Comparison of ENCODE assay signal across 1 cellular context in genomic region chr17:5486206-5487124, GRCh38.
TF ChIP-seq lines count a peak whose summit lies in the region.

TSS of gene MIS12 (plus strand) at chr17:5486566. CDS start at chr17:5488863, 2,297 bp downstream.

TF ChIP-seq in HepG2, 621 proteins besides CTCF, POLR2A, EP300 and RAD21 (continued from another document and continues in another):
- TF ChIP-seq, protein P1, sequence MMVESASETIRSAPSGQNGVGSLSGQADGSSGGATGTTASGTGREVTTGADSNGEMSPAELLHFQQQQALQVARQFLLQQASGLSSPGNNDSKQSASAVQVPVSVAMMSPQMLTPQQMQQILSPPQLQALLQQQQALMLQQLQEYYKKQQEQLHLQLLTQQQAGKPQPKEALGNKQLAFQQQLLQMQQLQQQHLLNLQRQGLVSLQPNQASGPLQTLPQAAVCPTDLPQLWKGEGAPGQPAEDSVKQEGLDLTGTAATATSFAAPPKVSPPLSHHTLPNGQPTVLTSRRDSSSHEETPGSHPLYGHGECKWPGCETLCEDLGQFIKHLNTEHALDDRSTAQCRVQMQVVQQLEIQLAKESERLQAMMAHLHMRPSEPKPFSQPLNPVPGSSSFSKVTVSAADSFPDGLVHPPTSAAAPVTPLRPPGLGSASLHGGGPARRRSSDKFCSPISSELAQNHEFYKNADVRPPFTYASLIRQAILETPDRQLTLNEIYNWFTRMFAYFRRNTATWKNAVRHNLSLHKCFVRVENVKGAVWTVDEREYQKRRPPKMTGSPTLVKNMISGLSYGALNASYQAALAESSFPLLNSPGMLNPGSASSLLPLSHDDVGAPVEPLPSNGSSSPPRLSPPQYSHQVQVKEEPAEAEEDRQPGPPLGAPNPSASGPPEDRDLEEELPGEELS (CRISPR knock-in tag; IDR thresholded peaks at IDR 0.05) = no peak
- TF ChIP-seq, protein P2, sequence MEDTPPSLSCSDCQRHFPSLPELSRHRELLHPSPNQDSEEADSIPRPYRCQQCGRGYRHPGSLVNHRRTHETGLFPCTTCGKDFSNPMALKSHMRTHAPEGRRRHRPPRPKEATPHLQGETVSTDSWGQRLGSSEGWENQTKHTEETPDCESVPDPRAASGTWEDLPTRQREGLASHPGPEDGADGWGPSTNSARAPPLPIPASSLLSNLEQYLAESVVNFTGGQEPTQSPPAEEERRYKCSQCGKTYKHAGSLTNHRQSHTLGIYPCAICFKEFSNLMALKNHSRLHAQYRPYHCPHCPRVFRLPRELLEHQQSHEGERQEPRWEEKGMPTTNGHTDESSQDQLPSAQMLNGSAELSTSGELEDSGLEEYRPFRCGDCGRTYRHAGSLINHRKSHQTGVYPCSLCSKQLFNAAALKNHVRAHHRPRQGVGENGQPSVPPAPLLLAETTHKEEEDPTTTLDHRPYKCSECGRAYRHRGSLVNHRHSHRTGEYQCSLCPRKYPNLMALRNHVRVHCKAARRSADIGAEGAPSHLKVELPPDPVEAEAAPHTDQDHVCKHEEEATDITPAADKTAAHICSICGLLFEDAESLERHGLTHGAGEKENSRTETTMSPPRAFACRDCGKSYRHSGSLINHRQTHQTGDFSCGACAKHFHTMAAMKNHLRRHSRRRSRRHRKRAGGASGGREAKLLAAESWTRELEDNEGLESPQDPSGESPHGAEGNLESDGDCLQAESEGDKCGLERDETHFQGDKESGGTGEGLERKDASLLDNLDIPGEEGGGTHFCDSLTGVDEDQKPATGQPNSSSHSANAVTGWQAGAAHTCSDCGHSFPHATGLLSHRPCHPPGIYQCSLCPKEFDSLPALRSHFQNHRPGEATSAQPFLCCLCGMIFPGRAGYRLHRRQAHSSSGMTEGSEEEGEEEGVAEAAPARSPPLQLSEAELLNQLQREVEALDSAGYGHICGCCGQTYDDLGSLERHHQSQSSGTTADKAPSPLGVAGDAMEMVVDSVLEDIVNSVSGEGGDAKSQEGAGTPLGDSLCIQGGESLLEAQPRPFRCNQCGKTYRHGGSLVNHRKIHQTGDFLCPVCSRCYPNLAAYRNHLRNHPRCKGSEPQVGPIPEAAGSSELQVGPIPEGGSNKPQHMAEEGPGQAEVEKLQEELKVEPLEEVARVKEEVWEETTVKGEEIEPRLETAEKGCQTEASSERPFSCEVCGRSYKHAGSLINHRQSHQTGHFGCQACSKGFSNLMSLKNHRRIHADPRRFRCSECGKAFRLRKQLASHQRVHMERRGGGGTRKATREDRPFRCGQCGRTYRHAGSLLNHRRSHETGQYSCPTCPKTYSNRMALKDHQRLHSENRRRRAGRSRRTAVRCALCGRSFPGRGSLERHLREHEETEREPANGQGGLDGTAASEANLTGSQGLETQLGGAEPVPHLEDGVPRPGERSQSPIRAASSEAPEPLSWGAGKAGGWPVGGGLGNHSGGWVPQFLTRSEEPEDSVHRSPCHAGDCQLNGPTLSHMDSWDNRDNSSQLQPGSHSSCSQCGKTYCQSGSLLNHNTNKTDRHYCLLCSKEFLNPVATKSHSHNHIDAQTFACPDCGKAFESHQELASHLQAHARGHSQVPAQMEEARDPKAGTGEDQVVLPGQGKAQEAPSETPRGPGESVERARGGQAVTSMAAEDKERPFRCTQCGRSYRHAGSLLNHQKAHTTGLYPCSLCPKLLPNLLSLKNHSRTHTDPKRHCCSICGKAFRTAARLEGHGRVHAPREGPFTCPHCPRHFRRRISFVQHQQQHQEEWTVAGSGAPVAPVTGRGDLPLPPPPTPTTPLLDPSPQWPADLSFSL (CRISPR knock-in tag; IDR thresholded peaks at IDR 0.05) = no peak
- TF ChIP-seq, protein P3, sequence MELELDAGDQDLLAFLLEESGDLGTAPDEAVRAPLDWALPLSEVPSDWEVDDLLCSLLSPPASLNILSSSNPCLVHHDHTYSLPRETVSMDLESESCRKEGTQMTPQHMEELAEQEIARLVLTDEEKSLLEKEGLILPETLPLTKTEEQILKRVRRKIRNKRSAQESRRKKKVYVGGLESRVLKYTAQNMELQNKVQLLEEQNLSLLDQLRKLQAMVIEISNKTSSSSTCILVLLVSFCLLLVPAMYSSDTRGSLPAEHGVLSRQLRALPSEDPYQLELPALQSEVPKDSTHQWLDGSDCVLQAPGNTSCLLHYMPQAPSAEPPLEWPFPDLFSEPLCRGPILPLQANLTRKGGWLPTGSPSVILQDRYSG (CRISPR knock-in tag; IDR thresholded peaks at IDR 0.05) = peak; percentile 48; the same call in 1 of the 2 replicates
- TF ChIP-seq ZNF644 (CRISPR knock-in tag; IDR thresholded peaks at IDR 0.05; ENCODE audit: low read depth) = no peak
- peak; percentile 86 for TF ChIP-seq HIVEP1 (CRISPR knock-in tag; IDR thresholded peaks at IDR 0.05)
- TF ChIP-seq ZNF883 (CRISPR knock-in tag; IDR thresholded peaks at IDR 0.05; ENCODE audit: not compliant biosample characterization) = no peak
- TF ChIP-seq ZNF792 (CRISPR knock-in tag; IDR thresholded peaks at IDR 0.05) = peak; percentile 52; the same call in 1 of the 2 replicates
- no peak for TF ChIP-seq ZNF670 (CRISPR knock-in tag; IDR thresholded peaks at IDR 0.05; ENCODE audit: borderline replicate concordance)
- TF ChIP-seq ZBTB20 (CRISPR knock-in tag; IDR thresholded peaks at IDR 0.05; ENCODE audit: borderline replicate concordance, low read depth) = 0 out of 2 replicates have a peak, but pooled peaks have one; percentile 83
- peak; percentile 80; the same call in 1 of the 2 replicates for TF ChIP-seq HOXD1 (CRISPR knock-in tag; IDR thresholded peaks at IDR 0.05)
- TF ChIP-seq, protein P4, sequence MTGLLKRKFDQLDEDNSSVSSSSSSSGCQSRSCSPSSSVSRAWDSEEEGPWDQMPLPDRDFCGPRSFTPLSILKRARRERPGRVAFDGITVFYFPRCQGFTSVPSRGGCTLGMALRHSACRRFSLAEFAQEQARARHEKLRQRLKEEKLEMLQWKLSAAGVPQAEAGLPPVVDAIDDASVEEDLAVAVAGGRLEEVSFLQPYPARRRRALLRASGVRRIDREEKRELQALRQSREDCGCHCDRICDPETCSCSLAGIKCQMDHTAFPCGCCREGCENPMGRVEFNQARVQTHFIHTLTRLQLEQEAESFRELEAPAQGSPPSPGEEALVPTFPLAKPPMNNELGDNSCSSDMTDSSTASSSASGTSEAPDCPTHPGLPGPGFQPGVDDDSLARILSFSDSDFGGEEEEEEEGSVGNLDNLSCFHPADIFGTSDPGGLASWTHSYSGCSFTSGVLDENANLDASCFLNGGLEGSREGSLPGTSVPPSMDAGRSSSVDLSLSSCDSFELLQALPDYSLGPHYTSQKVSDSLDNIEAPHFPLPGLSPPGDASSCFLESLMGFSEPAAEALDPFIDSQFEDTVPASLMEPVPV (CRISPR knock-in tag; IDR thresholded peaks at IDR 0.05) = peak; percentile 74; the same call in 1 of the 2 replicates
- TF ChIP-seq XRCC5 (optimal IDR thresholded peaks at IDR 0.05; ENCODE audit: low read length) = peak; percentile 18
- TF ChIP-seq, protein P5, sequence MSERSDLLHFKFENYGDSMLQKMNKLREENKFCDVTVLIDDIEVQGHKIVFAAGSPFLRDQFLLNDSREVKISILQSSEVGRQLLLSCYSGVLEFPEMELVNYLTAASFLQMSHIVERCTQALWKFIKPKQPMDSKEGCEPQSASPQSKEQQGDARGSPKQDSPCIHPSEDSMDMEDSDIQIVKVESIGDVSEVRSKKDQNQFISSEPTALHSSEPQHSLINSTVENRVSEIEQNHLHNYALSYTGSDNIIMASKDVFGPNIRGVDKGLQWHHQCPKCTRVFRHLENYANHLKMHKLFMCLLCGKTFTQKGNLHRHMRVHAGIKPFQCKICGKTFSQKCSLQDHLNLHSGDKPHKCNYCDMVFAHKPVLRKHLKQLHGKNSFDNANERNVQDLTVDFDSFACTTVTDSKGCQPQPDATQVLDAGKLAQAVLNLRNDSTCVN (CRISPR knock-in tag; IDR thresholded peaks at IDR 0.05; ENCODE audit: borderline replicate concordance) = peak; percentile 74; the same call in 1 of the 2 replicates
- no peak for TF ChIP-seq ZNF230 (CRISPR knock-in tag; IDR thresholded peaks at IDR 0.05)
- peak; percentile 66; the same call in 1 of the 2 replicates for TF ChIP-seq SATB2 (CRISPR knock-in tag; IDR thresholded peaks at IDR 0.05)
- TF ChIP-seq FOXA3 (CRISPR knock-in tag; IDR thresholded peaks at IDR 0.05) = peak; percentile 51; the same call in 1 of the 2 replicates
- peak; percentile 63 for TF ChIP-seq ZNF781 (CRISPR knock-in tag; IDR thresholded peaks at IDR 0.05; ENCODE audit: borderline replicate concordance, not compliant biosample characterization)
- TF ChIP-seq HMG20A (CRISPR knock-in tag; IDR thresholded peaks at IDR 0.05; ENCODE audit: borderline replicate concordance) = no peak
- TF ChIP-seq, protein P6, sequence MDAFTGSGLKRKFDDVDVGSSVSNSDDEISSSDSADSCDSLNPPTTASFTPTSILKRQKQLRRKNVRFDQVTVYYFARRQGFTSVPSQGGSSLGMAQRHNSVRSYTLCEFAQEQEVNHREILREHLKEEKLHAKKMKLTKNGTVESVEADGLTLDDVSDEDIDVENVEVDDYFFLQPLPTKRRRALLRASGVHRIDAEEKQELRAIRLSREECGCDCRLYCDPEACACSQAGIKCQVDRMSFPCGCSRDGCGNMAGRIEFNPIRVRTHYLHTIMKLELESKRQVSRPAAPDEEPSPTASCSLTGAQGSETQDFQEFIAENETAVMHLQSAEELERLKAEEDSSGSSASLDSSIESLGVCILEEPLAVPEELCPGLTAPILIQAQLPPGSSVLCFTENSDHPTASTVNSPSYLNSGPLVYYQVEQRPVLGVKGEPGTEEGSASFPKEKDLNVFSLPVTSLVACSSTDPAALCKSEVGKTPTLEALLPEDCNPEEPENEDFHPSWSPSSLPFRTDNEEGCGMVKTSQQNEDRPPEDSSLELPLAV (CRISPR knock-in tag; conservative IDR thresholded peaks at IDR 0.05; ENCODE audit: low read depth) = no peak
- TF ChIP-seq TARDBP (CRISPR knock-in tag; IDR thresholded peaks at IDR 0.05) = peak; percentile 64; the same call in 1 of the 2 replicates
- no peak for TF ChIP-seq U2AF1 (optimal IDR thresholded peaks at IDR 0.05; ENCODE audit: low read depth, low read length)
- TF ChIP-seq, protein P7, sequence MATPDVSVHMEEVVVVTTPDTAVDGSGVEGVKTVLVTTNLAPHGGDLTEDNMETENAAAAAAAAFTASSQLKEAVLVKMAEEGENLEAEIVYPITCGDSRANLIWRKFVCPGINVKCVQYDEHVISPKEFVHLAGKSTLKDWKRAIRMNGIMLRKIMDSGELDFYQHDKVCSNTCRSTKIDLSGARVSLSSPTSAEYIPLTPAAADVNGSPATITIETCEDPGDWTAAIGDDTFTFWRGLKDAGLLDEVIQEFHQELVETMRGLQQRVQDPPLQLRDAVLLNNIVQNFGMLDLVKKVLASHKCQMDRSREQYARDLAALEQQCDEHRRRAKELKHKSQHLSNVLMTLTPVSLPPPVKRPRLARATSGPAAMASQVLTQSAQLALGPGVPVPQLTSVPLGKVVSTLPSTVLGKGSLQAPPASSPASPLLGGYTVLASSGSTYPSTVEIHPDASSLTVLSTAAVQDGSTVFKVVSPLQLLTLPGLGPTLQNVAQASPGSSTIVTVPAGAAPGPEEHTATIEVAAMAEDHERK (CRISPR knock-in tag; IDR thresholded peaks at IDR 0.05; ENCODE audit: low read depth) = no peak
- TF ChIP-seq ZNF234 (CRISPR knock-in tag; conservative IDR thresholded peaks at IDR 0.05) = no peak
- peak; percentile 96 for TF ChIP-seq KAT8 (CRISPR knock-in tag; IDR thresholded peaks at IDR 0.05)
- TF ChIP-seq DZIP1 (CRISPR knock-in tag; IDR thresholded peaks at IDR 0.05) = no peak; the same call in 1 of the 2 replicates
- TF ChIP-seq, protein P8, sequence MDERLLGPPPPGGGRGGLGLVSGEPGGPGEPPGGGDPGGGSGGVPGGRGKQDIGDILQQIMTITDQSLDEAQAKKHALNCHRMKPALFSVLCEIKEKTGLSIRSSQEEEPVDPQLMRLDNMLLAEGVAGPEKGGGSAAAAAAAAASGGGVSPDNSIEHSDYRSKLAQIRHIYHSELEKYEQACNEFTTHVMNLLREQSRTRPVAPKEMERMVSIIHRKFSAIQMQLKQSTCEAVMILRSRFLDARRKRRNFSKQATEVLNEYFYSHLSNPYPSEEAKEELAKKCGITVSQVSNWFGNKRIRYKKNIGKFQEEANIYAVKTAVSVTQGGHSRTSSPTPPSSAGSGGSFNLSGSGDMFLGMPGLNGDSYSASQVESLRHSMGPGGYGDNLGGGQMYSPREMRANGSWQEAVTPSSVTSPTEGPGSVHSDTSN (CRISPR knock-in tag; IDR thresholded peaks at IDR 0.05) = no peak
- TF ChIP-seq HHEX (CRISPR knock-in tag; IDR thresholded peaks at IDR 0.05) = no peak
- TF ChIP-seq KDM3A (CRISPR knock-in tag; IDR thresholded peaks at IDR 0.05; ENCODE audit: low read depth) = peak; percentile 48; the same call in 1 of the 2 replicates
- TF ChIP-seq ZNF546 (CRISPR knock-in tag; conservative IDR thresholded peaks at IDR 0.05) = peak; percentile 95
- peak; percentile 52 for TF ChIP-seq TEAD3 (CRISPR knock-in tag; optimal IDR thresholded peaks at IDR 0.05; ENCODE audit: borderline replicate concordance)
- TF ChIP-seq SMAD3 (CRISPR knock-in tag; IDR thresholded peaks at IDR 0.05) = no peak
- peak; percentile 93 for TF ChIP-seq RBFOX2 (IDR thresholded peaks at IDR 0.05; ENCODE audit: low read depth, low read length)
- TF ChIP-seq ATF7 (IDR thresholded peaks at IDR 0.05) = no peak
- peak; percentile 79; the same call in 1 of the 2 replicates for TF ChIP-seq ATF7 (CRISPR knock-in tag; IDR thresholded peaks at IDR 0.05)
- TF ChIP-seq ZFX (CRISPR knock-in tag; IDR thresholded peaks at IDR 0.05; ENCODE audit: low read depth) = peak; percentile 95
- peak; percentile 48 for TF ChIP-seq TFE3 (CRISPR knock-in tag; IDR thresholded peaks at IDR 0.05)
